Comparison of ENCODE assay signal across 32 cellular contexts in the genomic region with DNA sequence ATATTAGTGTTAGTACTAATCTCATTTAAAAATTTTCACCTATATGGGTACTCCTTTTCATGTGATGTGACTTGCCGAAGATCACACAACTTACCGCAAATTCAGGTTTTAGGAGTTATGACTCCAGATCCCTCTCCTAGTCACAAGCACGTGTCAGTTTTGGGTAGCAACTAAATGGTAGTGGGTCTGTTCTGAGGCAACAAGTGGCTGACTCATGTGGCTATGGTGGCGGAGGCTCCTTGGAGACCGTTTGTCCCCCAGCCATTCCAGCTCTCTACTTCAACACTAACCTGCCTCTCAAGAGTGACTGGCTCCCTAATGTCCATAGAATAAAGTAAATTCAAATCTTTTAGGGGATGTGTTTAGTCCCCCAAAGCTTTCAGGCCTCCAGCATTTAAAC. TPM values are rescaled to one million over a fixed set of nuclear protein-coding genes. Genes with fewer than 3 reads are reported as not detected.
"Had no signal": no experiment of that assay in that cellular context is flagged by ENCODE, and none has a peak within 500 bp of the region (broad histone marks: within the 10 kb centered on the region; RNA-seq: fewer than 3 reads in every experiment).

No MANE protein-coding gene starts in this region.

- DNase-seq: effector CD8-positive, alpha-beta T cell; endodermal cell; foreskin keratinocyte; heart left ventricle; hippocampal formation; left cardiac atrium; left lung; mesenchymal stem cell; naive thymus-derived CD4-positive, alpha-beta T cell; nucleus accumbens; stimulated activated CD4-positive, alpha-beta T cell treated with anti-CD3 and anti-CD28 coated beads, Interleukin-12 subunit alpha, Interleukin-12 subunit beta, amount 100 ng/mL, for 4 hours; stimulated activated CD4-positive, alpha-beta T cell treated with anti-CD3 and anti-CD28 coated beads, Interleukin-1b, Interleukin-23, amount 100 ng/mL, for 48 hours; stimulated activated CD4-positive, alpha-beta T cell treated with anti-CD3 and anti-CD28 coated beads, Interleukin-4, amount 100 ng/mL, for 1 hour; stimulated activated CD8-positive, alpha-beta memory T cell treated with anti-CD3 and anti-CD28 coated beads, Interleukin-4, amount 100 ng/mL, for 48 hours; stimulated activated naive CD4-positive, alpha-beta T cell; stimulated activated naive CD8-positive, alpha-beta T cell treated with anti-CD3 and anti-CD28 coated beads, Interleukin-15, amount 100 ng/mL, for 72 hours; transverse colon; upper lobe of right lung; uterus had no signal

- H3K9me3 Mint-ChIP-seq: endodermal cell; mesothelial cell of epicardium; naive thymus-derived CD4-positive, alpha-beta T cell; nephron; neural progenitor cell; stimulated activated naive CD8-positive, alpha-beta T cell treated with anti-CD3 and anti-CD28 coated beads, Interleukin-15, amount 100 ng/mL, for 72 hours had no signal

- H3K27ac ChIP-seq: epithelial cell of prostate, foreskin keratinocyte, gastroesophageal sphincter, heart left ventricle, left lung, neural progenitor cell, prostate gland, right atrium auricular region, suprapubic skin, transverse colon, upper lobe of right lung, uterus had no signal

- H3K4me2 ChIP-seq: neural progenitor cell, smooth muscle cell had no signal

- H3K27me3 ChIP-seq: foreskin keratinocyte, gastroesophageal sphincter, heart left ventricle, left lung, neural progenitor cell, right atrium auricular region, suprapubic skin, transverse colon, upper lobe of right lung, uterus had no signal

- ATAC-seq: esophagus mucosa; foreskin keratinocyte; gastroesophageal sphincter; heart left ventricle; left cardiac atrium; left lung; naive thymus-derived CD4-positive, alpha-beta T cell; sciatic nerve; stimulated activated naive CD8-positive, alpha-beta T cell treated with anti-CD3 and anti-CD28 coated beads, Interleukin-15, amount 100 ng/mL, for 72 hours; upper lobe of right lung had no signal

- H3K4me1 ChIP-seq: foreskin keratinocyte, left lung, neural progenitor cell, prostate gland, right atrium auricular region, suprapubic skin, upper lobe of right lung, uterus had no signal

- H3K9me3 ChIP-seq: gastroesophageal sphincter, heart left ventricle, left lung, prostate gland, right atrium auricular region, suprapubic skin, transverse colon, upper lobe of right lung, uterus had no signal

- H3K4me1 Mint-ChIP-seq: stimulated activated naive CD8-positive, alpha-beta T cell treated with anti-CD3 and anti-CD28 coated beads, Interleukin-15, amount 100 ng/mL, for 72 hours had no signal

- H3K4me3 Mint-ChIP-seq: endodermal cell; mesothelial cell of epicardium; naive thymus-derived CD4-positive, alpha-beta T cell; nephron; neural progenitor cell; stimulated activated naive CD8-positive, alpha-beta T cell treated with anti-CD3 and anti-CD28 coated beads, Interleukin-15, amount 100 ng/mL, for 72 hours had no signal

- H3K36me3 Mint-ChIP-seq: mesothelial cell of epicardium; naive thymus-derived CD4-positive, alpha-beta T cell; neural progenitor cell had no signal

- H3K9ac ChIP-seq: neural progenitor cell had no signal

- H3K27ac Mint-ChIP-seq: endodermal cell; mesothelial cell of epicardium; naive thymus-derived CD4-positive, alpha-beta T cell; nephron; neural progenitor cell; stimulated activated naive CD8-positive, alpha-beta T cell treated with anti-CD3 and anti-CD28 coated beads, Interleukin-15, amount 100 ng/mL, for 72 hours had no signal

- H2AFZ ChIP-seq: neural progenitor cell had no signal

- H3K36me3 ChIP-seq: gastroesophageal sphincter, left lung, neural progenitor cell, prostate gland, right atrium auricular region, suprapubic skin, transverse colon, upper lobe of right lung, uterus had no signal

- H3K4me3 ChIP-seq: gastroesophageal sphincter, heart left ventricle, left lung, neural progenitor cell, prostate gland, right atrium auricular region, smooth muscle cell, suprapubic skin, transverse colon, upper lobe of right lung, uterus had no signal

RNA-seq across cellular contexts. Expression of a gene that starts 39.5 kb away (rescaled TPM):
- total RNA-seq: fibroblast of lung, mesothelial cell of epicardium, osteocyte, smooth muscle cell had no signal
- polyA plus RNA-seq: foreskin keratinocyte; naive thymus-derived CD4-positive, alpha-beta T cell; smooth muscle cell had no signal
